ENCODE assay signal across 31 cellular contexts in the genomic region with DNA sequence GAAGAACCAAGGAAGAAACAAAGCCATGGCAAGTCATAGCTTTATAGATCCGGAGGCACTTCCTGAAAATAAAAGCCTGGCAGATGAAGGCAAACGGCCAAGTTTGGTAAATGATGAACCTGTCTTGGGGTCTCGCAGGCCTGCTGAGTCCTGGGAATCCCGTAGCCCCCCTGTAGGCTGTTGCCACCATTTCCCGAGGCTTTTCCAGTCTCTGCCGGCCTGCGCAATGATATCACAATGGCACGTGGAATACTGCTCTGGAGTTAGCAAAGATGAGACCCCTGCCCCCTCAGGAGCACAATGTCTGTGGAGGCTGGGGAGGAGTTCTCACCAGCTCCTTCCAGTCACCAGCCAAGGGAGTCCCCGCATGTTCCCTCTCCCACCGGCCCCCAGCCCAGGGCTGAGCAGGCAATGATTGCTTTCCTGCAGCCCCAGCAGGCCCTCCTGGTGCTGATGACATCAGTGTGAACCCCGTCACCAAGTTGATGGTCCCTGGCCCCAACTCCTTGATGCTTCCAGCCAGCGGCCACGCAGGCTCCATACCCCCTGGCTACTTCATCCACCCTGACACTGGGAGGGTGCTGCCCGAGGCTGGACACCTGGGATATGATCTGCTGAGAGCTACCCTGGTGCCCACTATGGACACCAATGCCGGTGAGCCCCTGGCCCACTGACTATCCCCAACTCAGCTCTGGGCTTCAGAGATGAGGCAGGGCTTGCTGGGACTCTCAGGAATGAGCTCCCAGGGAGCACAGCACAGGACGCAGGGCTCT. TPM values are rescaled to one million over a fixed set of nuclear protein-coding genes. Genes with fewer than 3 reads are reported as not detected.
"Had no signal": no experiment of that assay in that cellular context is flagged by ENCODE, and none has a peak within 500 bp of the region (broad histone marks: within the 10 kb centered on the region; RNA-seq: fewer than 3 reads in every experiment).

No MANE protein-coding gene starts in this region.

- H3K9me3 ChIP-seq: heart right ventricle, lower lobe of right lung, mucosa of descending colon, tibial artery had no signal

- DNase-seq: activated CD4-positive, alpha-beta memory T cell treated with anti-CD3 and anti-CD28 coated beads, Interleukin-2, amount 10 ng/mL, durations not matched to agents 7 days and 5 days; activated CD4-positive, CD25-positive, alpha-beta regulatory T cell; activated effector memory CD4-positive, alpha-beta T cell treated with Interleukin-2 at 50 U/mL for 16 hours; activated naive CD4-positive, alpha-beta T cell treated with anti-CD3 and anti-CD28 coated beads for 36 hours; activated naive CD8-positive, alpha-beta T cell treated with anti-CD3 and anti-CD28 coated beads, Interleukin-2, amount 10 ng/mL, durations not matched to agents 7 days and 5 days; activated T-cell treated with anti-CD3 and anti-CD28 coated beads, Interleukin-2, amount 50 U/mL, for 72 hours; amniotic stem cell; effector CD4-positive, alpha-beta T cell; foreskin fibroblast; heart right ventricle; lower lobe of right lung; mesendoderm; mucosa of descending colon; nephron progenitor cell; nucleus accumbens; small intestine; stimulated activated CD4-positive, alpha-beta T cell treated with anti-CD3 and anti-CD28 coated beads, Interleukin-2, amount 100 ng/mL, for 24 hours; stimulated activated naive CD8-positive, alpha-beta T cell treated with anti-CD3 and anti-CD28 coated beads, Interleukin-15, amount 100 ng/mL, for 72 hours; T1000; tibial artery had no signal

- ATAC-seq: activated T-cell treated with anti-CD3 and anti-CD28 coated beads, Interleukin-2, amount 50 U/mL, for 72 hours; heart right ventricle; left lobe of liver; lower lobe of right lung; mucosa of descending colon; sciatic nerve; stimulated activated effector memory CD8-positive, alpha-beta T cell treated with anti-CD3 and anti-CD28 coated beads, Interleukin-12 subunit alpha, Interleukin-12 subunit beta, amount 100 ng/mL, for 72 hours; stimulated activated naive CD8-positive, alpha-beta T cell treated with anti-CD3 and anti-CD28 coated beads, Interleukin-15, amount 100 ng/mL, for 72 hours had no signal

- H3K4me1 ChIP-seq: heart right ventricle, lower lobe of right lung, tibial artery had no signal

- H3K27ac ChIP-seq: cardiac muscle cell, heart right ventricle, lower lobe of right lung, tibial artery had no signal

- H3K36me3 ChIP-seq: cardiac muscle cell, heart right ventricle, lower lobe of right lung, tibial artery had no signal

- H3K4me3 ChIP-seq: cardiac muscle cell, heart right ventricle, lower lobe of right lung, mucosa of descending colon, tibial artery had no signal

- FAIRE-seq: endometrium, small intestine had no signal

RNA-seq across cellular contexts. Expression of gene BTG4, which starts 55.9 kb away (rescaled TPM):
- total RNA-seq: activated CD4-positive, alpha-beta memory T cell treated with anti-CD3 and anti-CD28 coated beads, Interleukin-2, amount 10 ng/mL, durations not matched to agents 7 days and 5 days; activated CD4-positive, alpha-beta T cell treated with anti-CD3 and anti-CD28 coated beads, Interleukin-2, amount 10 ng/mL, durations not matched to agents 24 days and 14 days; activated naive CD4-positive, alpha-beta T cell treated with anti-CD3 and anti-CD28 coated beads for 36 hours; cardiac muscle cell; cerebellum; epithelial cell of proximal tubule; heart right ventricle; left lobe of liver; mucosa of descending colon; sciatic nerve; urinary bladder had no signal
- polyA plus RNA-seq: cardiac muscle cell, heart right ventricle, small intestine, urinary bladder had no signal

RNA-seq across cellular contexts. Expression of gene HOATZ, which starts 58.3 kb away (rescaled TPM):
- total RNA-seq: activated CD4-positive, alpha-beta memory T cell treated with anti-CD3 and anti-CD28 coated beads, Interleukin-2, amount 10 ng/mL, durations not matched to agents 7 days and 5 days; activated CD4-positive, alpha-beta T cell treated with anti-CD3 and anti-CD28 coated beads, Interleukin-2, amount 10 ng/mL, durations not matched to agents 24 days and 14 days; activated naive CD4-positive, alpha-beta T cell treated with anti-CD3 and anti-CD28 coated beads for 36 hours; activated naive CD8-positive, alpha-beta T cell treated with anti-CD3 and anti-CD28 coated beads, Interleukin-2, amount 10 ng/mL, durations not matched to agents 7 days and 5 days; activated T-cell treated with anti-CD3 and anti-CD28 coated beads, Interleukin-2, amount 50 U/mL, for 72 hours; cardiac muscle cell; cerebellum; epithelial cell of proximal tubule; fibroblast of lung; heart right ventricle; kidney epithelial cell; left lobe of liver; mucosa of descending colon; sciatic nerve; urinary bladder had no signal
- polyA plus RNA-seq: cardiac muscle cell, fibroblast of lung, heart right ventricle, small intestine, urinary bladder had no signal
